ENCODE assay signal across 8 cellular contexts in genomic region chr20:4666001-4666470, GRCh38. TPM values are rescaled to one million over a fixed set of nuclear protein-coding genes. Genes with fewer than 3 reads are reported as not detected.
DNase-seq lines count a peak whose midpoint lies in the region; ATAC-seq, FAIRE-seq and TF ChIP-seq lines count a peak whose summit lies in the region.

No MANE protein-coding gene starts in this region.

- no peaks in the 10 kb centered on the region for H3K9me3 Mint-ChIP-seq in T-helper 2 cell treated with Interferon-gamma antibody and Interleukin-4, amounts not matched to agents 5 μg/mL and 100 μg/mL, for 36 hours

- no peak overlapping the region for H3K27ac ChIP-seq in SJCRH30

- no peaks in the 10 kb centered on the region for H3K4me1 ChIP-seq in SJCRH30

- peaks cover 52% of the 10 kb centered on the region for H3K4me1 Mint-ChIP-seq in T-helper 2 cell treated with Interferon-gamma antibody and Interleukin-4, amounts not matched to agents 5 μg/mL and 100 μg/mL, for 36 hours (ENCODE audit: low read depth)

- FAIRE-seq in bronchial epithelial cell (lab: Jason Lieb, UNC), result no peak

- CTCF ChIA-PET in GM10248 (lab: Yijun Ruan, JAX), result interaction anchor here (1.3 kb wide), 1 partner anchor 435 kb away, joined by 4 read pairs; no protein-coding TSS in a partner anchor

- H3K4me3 Mint-ChIP-seq in T-helper 2 cell treated with Interferon-gamma antibody and Interleukin-4, amounts not matched to agents 5 μg/mL and 100 μg/mL, for 36 hours, result peak overlapping the region; percentile 74

- no peaks in the 10 kb centered on the region for H3K27me3 ChIP-seq in bronchial epithelial cell (ENCODE audit: control insufficient read depth, insufficient read depth, low read length)
- H3K27me3 ChIP-seq in SJCRH30, result no peaks in the 10 kb centered on the region

- H3K9me3 ChIP-seq in SJCRH30 (replicated peaks), result no peaks in the 10 kb centered on the region

- no peak overlapping the region for H3K4me3 ChIP-seq in bronchial epithelial cell (ENCODE audit: low read depth, low read length)
- H3K4me3 ChIP-seq in SJCRH30, result no peak overlapping the region

- H3K27me3 Mint-ChIP-seq in T-helper 2 cell treated with Interferon-gamma antibody and Interleukin-4, amounts not matched to agents 5 μg/mL and 100 μg/mL, for 36 hours (ENCODE audit: low read depth), result no peaks in the 10 kb centered on the region

- POLR2A ChIA-PET in GM10248 (lab: Yijun Ruan, JAX), result no interaction called here

- no peak for ATAC-seq in GM21447 (IDR thresholded peaks at IDR 0.05; ENCODE audit: unreplicated experiment)

- H3K27ac Mint-ChIP-seq in T-helper 2 cell treated with Interferon-gamma antibody and Interleukin-4, amounts not matched to agents 5 μg/mL and 100 μg/mL, for 36 hours, result peak overlapping the region; percentile 92

- peak; percentile 52 for DNase-seq in H4 (ENCODE audit: low spot score)
- peak; percentile 77 for DNase-seq in T-helper 2 cell treated with Interferon-gamma antibody and Interleukin-4, amounts not matched to agents 5 μg/mL and 100 μg/mL, for 36 hours (ENCODE audit: low spot score)
- DNase-seq in bronchial epithelial cell (ENCODE audit: low read depth), result peak; percentile 92
- peak in 2 of 3 experiments; percentile 18 to 33 for DNase-seq in stimulated activated CD4-positive, alpha-beta T cell treated with anti-CD3 and anti-CD28 coated beads, TNF-alpha, amount 100 ng/mL, for 24 hours (ENCODE audit: low read depth in 3 of 3)
- no peak for DNase-seq in SJCRH30
- DNase-seq in nucleus accumbens (lab: John Stamatoyannopoulos, UW), result no peak
- DNase-seq in GM10248 (ENCODE audit: extremely low spot score), result no peak

- TF ChIP-seq CTCF in bronchial epithelial cell (IDR thresholded peaks at IDR 0.05; ENCODE audit: insufficient read depth, low read length, severe bottlenecking) (no peak), GM10248 (IDR thresholded peaks at IDR 0.05; ENCODE audit: control extremely low read depth, extremely low read depth, low read depth, missing control alignments) (no peak)

- peaks cover 5% of the 10 kb centered on the region for H3K36me3 Mint-ChIP-seq in T-helper 2 cell treated with Interferon-gamma antibody and Interleukin-4, amounts not matched to agents 5 μg/mL and 100 μg/mL, for 36 hours (ENCODE audit: low read depth)

- H3K36me3 ChIP-seq in bronchial epithelial cell (ENCODE audit: control insufficient read depth, insufficient read depth, low read length) (no peaks in the 10 kb centered on the region), SJCRH30 (no peaks in the 10 kb centered on the region)

RNA-seq across cellular contexts. Expression of gene PRNP, which starts 20.2 kb away (rescaled TPM):
- total RNA-seq in H4 (2014; rRNA removed; shearing (Covaris generic)), result 146 and 196 TPM in 2 replicates
- total RNA-seq in bronchial epithelial cell, result 764 and 840 TPM in 2 replicates
- 54.7 and 58.7 TPM in 2 replicates for total RNA-seq in SJCRH30 (2014; rRNA removed; shearing (Covaris generic))

RNA-seq across cellular contexts. Expression of gene PRND, which starts 55.7 kb away (rescaled TPM):
- total RNA-seq in H4 (2014; rRNA removed; shearing (Covaris generic)), result 0.02 TPM in 1 of 2 replicates, not detected in the other
- not detected in 2 replicates for total RNA-seq in bronchial epithelial cell
- total RNA-seq in SJCRH30 (2014; rRNA removed; shearing (Covaris generic)), result not detected in 2 replicates

Comparison
In these comparisons a context has a peak if more than half of its experiments do, and no peak if none do; other contexts are left out.
1. DNase-seq: peak in H4 (single experiment), T-helper 2 cell treated with Interferon-gamma antibody and Interleukin-4, amounts not matched to agents 5 μg/mL and 100 μg/mL, for 36 hours (single experiment), bronchial epithelial cell (single experiment) and stimulated activated CD4-positive, alpha-beta T cell treated with anti-CD3 and anti-CD28 coated beads, TNF-alpha, amount 100 ng/mL, for 24 hours (2 of 3); none in SJCRH30 (0 of 2), nucleus accumbens (0 of 56) and GM10248 (single experiment).